8 cellular contexts compared by ENCODE assay signal in genomic region chr4:17614416-17615299, GRCh38.
DNase-seq lines count a peak whose midpoint lies in the region; ATAC-seq and TF ChIP-seq lines count a peak whose summit lies in the region.

Gene MED28 (plus strand): TSS chr4:17614641. CDS start chr4:17614655, 14 bp downstream.

- H3K9me3 ChIP-seq in HUES6 (ENCODE audit: control insufficient read depth, insufficient read depth, low read depth, low read length) (no peaks in the 10 kb centered on the region), OCI-LY3 (ENCODE audit: insufficient read depth, low read length) (no peaks in the 10 kb centered on the region)

- peaks cover 53% of the 10 kb centered on the region for H3K79me2 ChIP-seq in OCI-LY3 (ENCODE audit: low read length)

- H2AFZ ChIP-seq in OCI-LY3 (ENCODE audit: low read depth, low read length): peak within 1 kb of the TSS; percentile 100

- H3K36me3 ChIP-seq in HUES6 (ENCODE audit: control insufficient read depth, insufficient read depth, low read length): peaks cover 34% of the 10 kb centered on the region
- peaks cover 22% of the 10 kb centered on the region for H3K36me3 ChIP-seq in OCI-LY3 (replicated peaks; ENCODE audit: low read depth, low read length)

- TF ChIP-seq CTCF in OCI-LY3 (IDR thresholded peaks at IDR 0.05; ENCODE audit: low read depth, low read length): no peak

- peak within 1 kb of the TSS; percentile 84 for H3K4me3 ChIP-seq in HUES6 (ENCODE audit: low read depth, low read length)
- peak within 1 kb of the TSS; percentile 94 for H3K4me3 ChIP-seq in OCI-LY3 (ENCODE audit: low read length)

- H3K4me2 ChIP-seq in OCI-LY3 (ENCODE audit: low read length): peak within 1 kb of the TSS; percentile 89

- H3K27me3 ChIP-seq in HUES6 (ENCODE audit: control insufficient read depth, insufficient read depth, low read length): no peaks in the 10 kb centered on the region
- H3K27me3 ChIP-seq in OCI-LY3 (ENCODE audit: low read depth, low read length): no peaks in the 10 kb centered on the region

- DNase-seq in D341Med (ENCODE audit: low spot score): peak; percentile 98
- peak; percentile 97 for DNase-seq in activated CD8-positive, alpha-beta memory T cell treated with anti-CD3 and anti-CD28 coated beads, Interleukin-2, amount 50 U/mL, for 48 hours
- DNase-seq in epidermal melanocyte (ENCODE audit: insufficient read length, low spot score): peak; percentile 98
- peak; percentile 96 for DNase-seq in middle frontal gyrus (ENCODE audit: extremely low spot score, low spot score)
- DNase-seq in stimulated activated CD8-positive, alpha-beta memory T cell treated with anti-CD3 and anti-CD28 coated beads, Interleukin-2, amount 100 ng/mL, for 48 hours (ENCODE audit: low read depth in 2 of 2): peak; percentile 92

- H3K27ac ChIP-seq in HUES6 (ENCODE audit: low read depth, low read length): peak within 1 kb of the TSS; percentile 86
- peak within 1 kb of the TSS; percentile 48 for H3K27ac ChIP-seq in OCI-LY3 (ENCODE audit: low read length)

- peak within 1 kb of the TSS; percentile 94 for H3K9ac ChIP-seq in HUES6 (ENCODE audit: low read length)
- peak within 1 kb of the TSS; percentile 94 for H3K9ac ChIP-seq in OCI-LY3 (ENCODE audit: low read length)

- H4K20me1 ChIP-seq in OCI-LY3 (ENCODE audit: insufficient read depth, low read length): peaks cover 29% of the 10 kb centered on the region

- ATAC-seq in GM21423 (IDR thresholded peaks at IDR 0.05; ENCODE audit: unreplicated experiment): peak; percentile 98

- H3K4me1 ChIP-seq in HUES6 (ENCODE audit: control insufficient read depth, insufficient read depth, low read length) (no peaks in the 10 kb centered on the region), OCI-LY3 (ENCODE audit: low read length) (no peaks in the 10 kb centered on the region)

Comparison
In these comparisons a context has a peak if more than half of its experiments do, and no peak if none do; other contexts are left out.
1. Peak in every context shown above with its lines: DNase-seq, ATAC-seq, H3K4me3 ChIP-seq and H3K27ac ChIP-seq.